16 cellular contexts compared by ENCODE assay signal in genomic region chr6:44075137-44076015, GRCh38. TPM values are rescaled to one million over a fixed set of nuclear protein-coding genes. Genes with fewer than 3 reads are reported as not detected.
A peak's percentile ranks its signal among the peaks of the same experiment; 100 is the strongest.
DNase-seq lines count a peak whose midpoint lies in the region; ATAC-seq and TF ChIP-seq lines count a peak whose summit lies in the region.
"Had no signal": no experiment of that assay in that cellular context is flagged by ENCODE, and none has a peak within 500 bp of the region (broad histone marks: within the 10 kb centered on the region; RNA-seq: fewer than 3 reads in every experiment).

No MANE protein-coding gene starts in this region.

- no peak for DNase-seq in left ventricle myocardium inferior
- no peak for DNase-seq in Right ventricle myocardium superior
- DNase-seq in kidney tubule cell (ENCODE audit: low spot score) = peak; percentile 34
- DNase-seq in DMS79 (lab: John Stamatoyannopoulos, UW) = no peak
- DNase-seq in iPS-NIHi7 (ENCODE audit: extremely low spot score) = no peak
- DNase-seq: cerebellar nuclear complex, erythroblast, NCI-H1694, NCI-H510A treated with DMSO at 0.1 percent for 48 hours, SIG-M5 had no signal

- no peaks in the 10 kb centered on the region for H3K79me2 ChIP-seq in SU-DHL-6 (ENCODE audit: insufficient read depth, low read length)

- H3K36me3 ChIP-seq in left ventricle myocardium inferior (no peaks in the 10 kb centered on the region), SU-DHL-6 (ENCODE audit: low read length) (no peaks in the 10 kb centered on the region)
- H3K36me3 ChIP-seq: spleen had no signal

- peak overlapping the region; percentile 74 for H3K4me2 ChIP-seq in SU-DHL-6 (ENCODE audit: low read depth, low read length, poor library complexity, severe bottlenecking)

- intact Hi-C loops in left ventricle myocardium inferior (cut with micrococcal nuclease) = loop anchor here (5.0 to 10.0 kb wide), 3 partner anchors 121 to 471 kb away; no protein-coding TSS in a partner anchor
- intact Hi-C loops in Right ventricle myocardium superior (cut with DNase I) = loop anchor here (2.0 to 10.0 kb wide), 6 partner anchors 68 to 408 kb away; no protein-coding TSS in a partner anchor

- H3K9ac ChIP-seq in SU-DHL-6 (ENCODE audit: low read length) = peak overlapping the region; percentile 52; the same call in 1 of the 2 replicates

- H3K9me3 ChIP-seq in left ventricle myocardium inferior (replicated peaks) (no peaks in the 10 kb centered on the region), SU-DHL-6 (ENCODE audit: insufficient read depth, low read length) (no peaks in the 10 kb centered on the region)
- H3K9me3 ChIP-seq: spleen, testis had no signal

- peaks cover 23% of the 10 kb centered on the region for H3F3A ChIP-seq in SU-DHL-6 (ENCODE audit: insufficient read depth)

- no peaks in the 10 kb centered on the region for H3K9me2 ChIP-seq in SU-DHL-6 (replicated peaks; ENCODE audit: insufficient read depth, low read length)

- H3K4me1 ChIP-seq in left ventricle myocardium inferior = peaks cover 60% of the 10 kb centered on the region

- H3K4me3 ChIP-seq in left ventricle myocardium inferior (no peak overlapping the region), SU-DHL-6 (ENCODE audit: insufficient read depth, low read length, poor library complexity, severe bottlenecking) (no peak overlapping the region)
- H3K4me3 ChIP-seq: lung, testis had no signal

- no peak for TF ChIP-seq CTCF in left ventricle myocardium inferior (IDR thresholded peaks at IDR 0.05; ENCODE audit: borderline replicate concordance)
- TF ChIP-seq CTCF in SU-DHL-6 (IDR thresholded peaks at IDR 0.05; ENCODE audit: insufficient read depth, low read length, poor library complexity, severe bottlenecking) = no peak

- H3K27ac ChIP-seq in left ventricle myocardium inferior (replicated peaks) (peak overlapping the region; percentile 89), SU-DHL-6 (ENCODE audit: low read depth, low read length) (peak overlapping the region; percentile 7)
- H3K27ac ChIP-seq: spleen had no signal

- no peak overlapping the region for H2AFZ ChIP-seq in SU-DHL-6 (ENCODE audit: low read depth, low read length, severe bottlenecking)

- H3K27me3 ChIP-seq in left ventricle myocardium inferior (ENCODE audit: low read depth) (no peaks in the 10 kb centered on the region), SU-DHL-6 (ENCODE audit: low read length) (no peaks in the 10 kb centered on the region)
- H3K27me3 ChIP-seq: testis had no signal

- ATAC-seq in Right ventricle myocardium superior (ENCODE audit: poor library complexity) = no peak
- ATAC-seq in GM21528 (IDR thresholded peaks at IDR 0.05; ENCODE audit: low FRiP score, unreplicated experiment) = no peak
- no peak for ATAC-seq in HG03280 (IDR thresholded peaks at IDR 0.05; ENCODE audit: unreplicated experiment)

- H4K20me1 ChIP-seq in SU-DHL-6 (ENCODE audit: low read depth, low read length) = no peaks in the 10 kb centered on the region

RNA-seq across cellular contexts. Expression of gene MRPL14, which starts 51.9 kb away (rescaled TPM):
- total RNA-seq in left ventricle myocardium inferior (36.8 TPM), Right ventricle myocardium superior (41.0 TPM)

RNA-seq across cellular contexts. Expression of gene TMEM63B, which starts 52.0 kb away (rescaled TPM):
- total RNA-seq in left ventricle myocardium inferior (37.2 TPM), Right ventricle myocardium superior (46.3 TPM)
